1 cellular context compared by ENCODE assay signal in genomic region chr9:109859447-109859846, GRCh38.
TF ChIP-seq lines count a peak whose summit lies in the region.

No MANE protein-coding gene starts in this region.

TF ChIP-seq in IMR-90, 13 proteins besides CTCF, POLR2A, EP300 and RAD21:
- TF ChIP-seq MAFK (IDR thresholded peaks at IDR 0.05; ENCODE audit: low read depth, low read length) (no peak), RFX5 (IDR thresholded peaks at IDR 0.05; ENCODE audit: low read depth, low read length) (no peak), FOS (IDR thresholded peaks at IDR 0.05; ENCODE audit: low read depth, low read length) (no peak), NFE2L2 (IDR thresholded peaks at IDR 0.05; ENCODE audit: low read depth, low read length) (no peak), ELK1 (IDR thresholded peaks at IDR 0.05; ENCODE audit: borderline replicate concordance, low read depth, low read length) (no peak), CEBPB (IDR thresholded peaks at IDR 0.05; ENCODE audit: low read depth, low read length) (no peak), BHLHE40 (IDR thresholded peaks at IDR 0.05; ENCODE audit: low read depth, low read length) (no peak), MAZ (IDR thresholded peaks at IDR 0.05; ENCODE audit: borderline replicate concordance, low read depth, low read length) (no peak), USF2 (IDR thresholded peaks at IDR 0.05; ENCODE audit: low read depth, low read length) (no peak), RCOR1 (IDR thresholded peaks at IDR 0.05; ENCODE audit: insufficient replicate concordance, low read length) (no peak), MXI1 (IDR thresholded peaks at IDR 0.05; ENCODE audit: borderline replicate concordance, low read depth, low read length) (no peak), CHD1 (IDR thresholded peaks at IDR 0.05; ENCODE audit: low read depth, low read length) (no peak), SMC3 (IDR thresholded peaks at IDR 0.05; ENCODE audit: low read depth, low read length) (no peak)
